1 cellular context compared by ENCODE assay signal in the genomic region with DNA sequence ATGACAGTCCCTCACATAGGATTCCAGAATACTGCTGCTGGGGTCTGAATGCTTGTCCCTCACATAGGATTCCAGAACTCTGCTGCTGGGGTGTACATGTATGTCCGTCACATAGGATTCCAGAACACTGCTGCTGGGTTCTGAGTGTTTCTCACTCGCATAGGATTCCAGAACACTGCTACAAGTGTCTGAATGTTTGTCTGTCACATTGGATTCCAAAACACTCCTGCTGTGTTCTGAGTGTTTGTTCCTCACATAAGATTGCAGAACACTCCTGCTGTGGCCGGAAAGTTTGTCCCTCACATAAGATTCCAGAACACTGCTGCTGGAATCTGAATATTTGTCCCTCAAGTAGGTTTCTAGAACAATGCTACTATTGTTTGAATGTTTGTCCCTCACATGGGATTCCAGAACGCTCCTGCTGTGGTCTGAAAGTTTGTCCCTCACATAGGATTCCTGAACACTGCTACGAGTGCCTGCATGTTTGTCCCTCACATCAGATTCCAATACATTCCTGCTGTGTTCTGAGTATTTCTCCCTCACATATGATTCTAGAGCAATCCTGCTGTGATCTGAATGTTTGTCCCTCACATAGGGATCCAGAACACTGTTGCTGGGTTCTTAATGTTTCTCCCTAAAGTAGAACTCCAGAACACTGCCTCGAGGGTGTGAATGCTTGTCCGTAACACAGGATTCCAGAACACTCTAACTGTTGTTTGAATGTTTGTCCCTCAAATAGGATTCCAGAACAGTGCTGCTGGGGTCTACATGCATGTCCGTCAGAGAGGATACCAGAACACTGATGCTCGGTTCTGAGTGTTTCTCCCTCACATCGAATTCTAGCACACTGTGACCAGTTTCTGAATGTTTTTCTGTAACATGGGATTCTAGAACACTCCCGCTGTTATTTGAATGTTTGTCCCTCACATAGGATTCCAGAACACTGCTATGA.
TF ChIP-seq lines count a peak whose summit lies in the region.

No MANE protein-coding gene starts in this region.

TF ChIP-seq in liver, 16 proteins besides CTCF, POLR2A, EP300 and RAD21 (continued from another document):
- TF ChIP-seq, protein P1, sequence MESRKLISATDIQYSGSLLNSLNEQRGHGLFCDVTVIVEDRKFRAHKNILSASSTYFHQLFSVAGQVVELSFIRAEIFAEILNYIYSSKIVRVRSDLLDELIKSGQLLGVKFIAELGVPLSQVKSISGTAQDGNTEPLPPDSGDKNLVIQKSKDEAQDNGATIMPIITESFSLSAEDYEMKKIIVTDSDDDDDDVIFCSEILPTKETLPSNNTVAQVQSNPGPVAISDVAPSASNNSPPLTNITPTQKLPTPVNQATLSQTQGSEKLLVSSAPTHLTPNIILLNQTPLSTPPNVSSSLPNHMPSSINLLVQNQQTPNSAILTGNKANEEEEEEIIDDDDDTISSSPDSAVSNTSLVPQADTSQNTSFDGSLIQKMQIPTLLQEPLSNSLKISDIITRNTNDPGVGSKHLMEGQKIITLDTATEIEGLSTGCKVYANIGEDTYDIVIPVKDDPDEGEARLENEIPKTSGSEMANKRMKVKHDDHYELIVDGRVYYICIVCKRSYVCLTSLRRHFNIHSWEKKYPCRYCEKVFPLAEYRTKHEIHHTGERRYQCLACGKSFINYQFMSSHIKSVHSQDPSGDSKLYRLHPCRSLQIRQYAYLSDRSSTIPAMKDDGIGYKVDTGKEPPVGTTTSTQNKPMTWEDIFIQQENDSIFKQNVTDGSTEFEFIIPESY (IDR thresholded peaks at IDR 0.05), result no peak
- TF ChIP-seq HNF4G (IDR thresholded peaks at IDR 0.05) (no peak), GABPA (IDR thresholded peaks at IDR 0.05 in 1 of 2, conservative IDR thresholded peaks at IDR 0.05 in 1 of 2) (no peak), TAF1 (conservative IDR thresholded peaks at IDR 0.05) (no peak), YY1 (IDR thresholded peaks at IDR 0.05) (no peak), JUND (IDR thresholded peaks at IDR 0.05) (no peak), FOXA1 (IDR thresholded peaks at IDR 0.05) (no peak), SP1 (IDR thresholded peaks at IDR 0.05) (no peak), EGR1 (IDR thresholded peaks at IDR 0.05; ENCODE audit: low read depth in 2 of 2) (no peak), NR2F2 (IDR thresholded peaks at IDR 0.05) (no peak), FOXA2 (IDR thresholded peaks at IDR 0.05) (no peak)
- TF ChIP-seq, protein P2, sequence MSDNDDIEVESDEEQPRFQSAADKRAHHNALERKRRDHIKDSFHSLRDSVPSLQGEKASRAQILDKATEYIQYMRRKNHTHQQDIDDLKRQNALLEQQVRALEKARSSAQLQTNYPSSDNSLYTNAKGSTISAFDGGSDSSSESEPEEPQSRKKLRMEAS (IDR thresholded peaks at IDR 0.05), result no peak
- TF ChIP-seq, protein P3, sequence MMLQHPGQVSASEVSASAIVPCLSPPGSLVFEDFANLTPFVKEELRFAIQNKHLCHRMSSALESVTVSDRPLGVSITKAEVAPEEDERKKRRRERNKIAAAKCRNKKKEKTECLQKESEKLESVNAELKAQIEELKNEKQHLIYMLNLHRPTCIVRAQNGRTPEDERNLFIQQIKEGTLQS (IDR thresholded peaks at IDR 0.05), result no peak
